8 cellular contexts compared by ENCODE assay signal in the genomic region with DNA sequence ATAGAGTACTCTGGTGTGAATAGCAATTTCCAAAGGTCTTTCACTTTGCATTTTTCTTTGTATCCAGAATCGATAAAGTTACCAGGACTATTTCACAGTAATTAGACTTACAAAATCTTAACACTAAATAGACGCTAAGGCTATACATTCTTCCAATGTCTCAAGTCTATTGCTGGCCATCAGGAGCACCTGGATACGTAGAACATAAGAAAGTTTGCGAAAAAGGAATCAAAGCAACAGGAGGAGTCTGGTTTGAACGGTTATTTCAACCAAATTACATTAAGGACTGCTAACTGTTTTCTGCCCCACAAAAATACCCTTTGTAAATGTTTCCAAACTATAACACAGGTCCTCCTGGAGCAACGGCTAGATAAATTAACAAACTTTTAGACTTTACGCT. TPM values are rescaled to one million over a fixed set of nuclear protein-coding genes. Genes with fewer than 3 reads are reported as not detected.
DNase-seq lines count a peak whose midpoint lies in the region.

No MANE protein-coding gene starts in this region.

- H3K9me3 ChIP-seq in iPS-18a (ENCODE audit: control insufficient read depth, low read depth, low read length) (no peaks in the 10 kb centered on the region), subcutaneous abdominal adipose tissue (ENCODE audit: control insufficient read depth in 5 of 5, low read length in 5 of 5) (no peaks in the 10 kb centered on the region)

- peaks cover 27% of the 10 kb centered on the region for H3K36me3 Mint-ChIP-seq in T-helper 1 cell treated with Interleukin-12 subunit alpha and Interleukin-12 subunit beta and Interleukin-4 antibody, amounts not matched to agents 30 μg/mL and 1 μg/mL, for 36 hours (ENCODE audit: low read depth)
- peaks cover 39% of the 10 kb centered on the region for H3K36me3 Mint-ChIP-seq in activated CD4-positive, alpha-beta memory T cell treated with anti-CD3 and anti-CD28 coated beads, Interleukin-2, amount 10 ng/mL, durations not matched to agents 7 days and 5 days (ENCODE audit: low read depth)

- no peaks in the 10 kb centered on the region for H3K27me3 Mint-ChIP-seq in T-helper 1 cell treated with Interleukin-12 subunit alpha and Interleukin-12 subunit beta and Interleukin-4 antibody, amounts not matched to agents 30 μg/mL and 1 μg/mL, for 36 hours (ENCODE audit: low read depth)
- H3K27me3 Mint-ChIP-seq in activated CD4-positive, alpha-beta memory T cell treated with anti-CD3 and anti-CD28 coated beads, Interleukin-2, amount 10 ng/mL, durations not matched to agents 7 days and 5 days, result no peaks in the 10 kb centered on the region

- H3K36me3 ChIP-seq in iPS-18a (ENCODE audit: control insufficient read depth, low read depth, low read length), result peaks cover 23% of the 10 kb centered on the region
- peaks cover 1 to 8% (median 4%) of the 10 kb centered on the region in 5 donors for H3K36me3 ChIP-seq in subcutaneous abdominal adipose tissue (ENCODE audit: control insufficient read depth in 5 of 5, insufficient read depth in 5 of 5, low read length in 5 of 5)

- no peak for DNase-seq in T-helper 1 cell
- no peak for DNase-seq in activated CD4-positive, alpha-beta memory T cell treated with anti-CD3 and anti-CD28 coated beads, Interleukin-2, amount 10 ng/mL, durations not matched to agents 7 days and 5 days
- DNase-seq in amniotic stem cell (lab: John Stamatoyannopoulos, UW), result no peak
- no peak for DNase-seq in activated gamma-delta T cell (lab: John Stamatoyannopoulos, UW)
- DNase-seq in pons (ENCODE audit: low spot score), result no peak

- H3K4me1 ChIP-seq in iPS-18a (ENCODE audit: control insufficient read depth, low read depth, low read length), result peaks cover 9% of the 10 kb centered on the region
- peaks cover 1 to 36% (median 34%) of the 10 kb centered on the region in 5 donors for H3K4me1 ChIP-seq in subcutaneous abdominal adipose tissue (ENCODE audit: control insufficient read depth in 5 of 5, insufficient read depth in 5 of 5, low read length in 5 of 5)

- peaks cover 39% of the 10 kb centered on the region for H3K4me1 Mint-ChIP-seq in T-helper 1 cell treated with Interleukin-12 subunit alpha and Interleukin-12 subunit beta and Interleukin-4 antibody, amounts not matched to agents 30 μg/mL and 1 μg/mL, for 36 hours (ENCODE audit: low read depth)
- peaks cover 45% of the 10 kb centered on the region for H3K4me1 Mint-ChIP-seq in activated CD4-positive, alpha-beta memory T cell treated with anti-CD3 and anti-CD28 coated beads, Interleukin-2, amount 10 ng/mL, durations not matched to agents 7 days and 5 days

- H3K9ac ChIP-seq in iPS-18a (ENCODE audit: low read length) (peak overlapping the region; percentile 90), subcutaneous abdominal adipose tissue (ENCODE audit: low read length in 5 of 5) (peak overlapping the region; percentile 35 to 92 (median 88))

- peak overlapping the region; percentile 77 for H3K27ac ChIP-seq in iPS-18a (ENCODE audit: low read length)
- peak overlapping the region; percentile 100 for H3K27ac ChIP-seq in subcutaneous abdominal adipose tissue (ENCODE audit: low read depth, low read length)

- CTCF ChIA-PET in activated CD4-positive, alpha-beta memory T cell treated with anti-CD3 and anti-CD28 coated beads, Interleukin-2, amount 10 ng/mL, durations not matched to agents 7 days and 5 days (lab: Charles Lee), result interaction anchor here (0.6 to 1.7 kb wide), 8 partner anchors 9 to 181 kb away, joined by 3 to 30 read pairs (median 8); a partner anchor contains a TSS

- H3K4me3 Mint-ChIP-seq in T-helper 1 cell treated with Interleukin-12 subunit alpha and Interleukin-12 subunit beta and Interleukin-4 antibody, amounts not matched to agents 30 μg/mL and 1 μg/mL, for 36 hours, result peak overlapping the region; percentile 97
- peak overlapping the region; percentile 94 for H3K4me3 Mint-ChIP-seq in activated CD4-positive, alpha-beta memory T cell treated with anti-CD3 and anti-CD28 coated beads, Interleukin-2, amount 10 ng/mL, durations not matched to agents 7 days and 5 days

- H3K4me3 ChIP-seq in iPS-18a (ENCODE audit: low read length) (peak overlapping the region; percentile 82), subcutaneous abdominal adipose tissue (ENCODE audit: low read depth in 1 of 5, low read length in 5 of 5) (peak overlapping the region in 3 of 5 donors; percentile 1 to 83 (median 74))

- H3K9me3 Mint-ChIP-seq in T-helper 1 cell treated with Interleukin-12 subunit alpha and Interleukin-12 subunit beta and Interleukin-4 antibody, amounts not matched to agents 30 μg/mL and 1 μg/mL, for 36 hours, result no peaks in the 10 kb centered on the region
- H3K9me3 Mint-ChIP-seq in activated CD4-positive, alpha-beta memory T cell treated with anti-CD3 and anti-CD28 coated beads, Interleukin-2, amount 10 ng/mL, durations not matched to agents 7 days and 5 days, result no peaks in the 10 kb centered on the region

- peak overlapping the region; percentile 100 for H3K27ac Mint-ChIP-seq in T-helper 1 cell treated with Interleukin-12 subunit alpha and Interleukin-12 subunit beta and Interleukin-4 antibody, amounts not matched to agents 30 μg/mL and 1 μg/mL, for 36 hours
- H3K27ac Mint-ChIP-seq in activated CD4-positive, alpha-beta memory T cell treated with anti-CD3 and anti-CD28 coated beads, Interleukin-2, amount 10 ng/mL, durations not matched to agents 7 days and 5 days, result peak overlapping the region; percentile 100

- POLR2A ChIA-PET in activated CD4-positive, alpha-beta memory T cell treated with anti-CD3 and anti-CD28 coated beads, Interleukin-2, amount 10 ng/mL, durations not matched to agents 7 days and 5 days (lab: Charles Lee), result interaction anchor here (0.6 to 4.7 kb wide), 28 partner anchors 9 to 356 kb away, joined by 3 to 255 read pairs (median 5); a partner anchor contains a TSS

- no peaks in the 10 kb centered on the region for H3K27me3 ChIP-seq in iPS-18a (ENCODE audit: control insufficient read depth, insufficient read depth, low read length)
- H3K27me3 ChIP-seq in subcutaneous abdominal adipose tissue (ENCODE audit: control insufficient read depth in 5 of 5, insufficient read depth in 4 of 5, low read length in 5 of 5), result no peaks in the 10 kb centered on the region

RNA-seq across cellular contexts. Expression of a gene that starts 1.4 kb away (rescaled TPM):
- total RNA-seq in activated CD4-positive, alpha-beta memory T cell treated with anti-CD3 and anti-CD28 coated beads, Interleukin-2, amount 10 ng/mL, durations not matched to agents 7 days and 5 days, result 100 to 1,000 TPM; 309 to 312 TPM

RNA-seq across cellular contexts. Expression of a gene that starts 53.4 kb away (rescaled TPM):
- total RNA-seq in activated CD4-positive, alpha-beta memory T cell treated with anti-CD3 and anti-CD28 coated beads, Interleukin-2, amount 10 ng/mL, durations not matched to agents 7 days and 5 days, result 10 to 100 TPM; 63.2 to 63.4 TPM
